Comparison of ENCODE assay signal across 1 cellular context in the genomic region with DNA sequence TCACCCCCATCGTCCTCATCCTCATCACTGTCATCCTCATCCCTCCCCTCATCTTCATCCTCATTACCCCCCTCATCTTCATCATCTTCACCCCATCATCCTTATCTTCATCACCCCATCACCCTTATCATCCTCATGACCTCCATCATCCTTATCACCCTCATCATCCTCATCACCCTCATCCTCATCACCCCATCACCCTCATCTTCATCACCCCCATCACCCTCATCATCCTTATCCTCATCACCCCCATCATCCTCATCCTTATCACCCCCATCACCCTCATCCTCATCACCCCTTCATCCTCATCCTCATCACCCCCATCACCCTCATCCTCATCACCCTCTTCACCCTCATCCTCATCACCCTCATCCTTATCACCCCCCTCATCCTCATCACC.
A peak's percentile ranks its signal among the peaks of the same experiment; 100 is the strongest.
TF ChIP-seq lines count a peak whose summit lies in the region.

No MANE protein-coding gene starts in this region.

TF ChIP-seq in HEK293, 187 proteins besides CTCF, POLR2A, EP300 and RAD21:
- TF ChIP-seq, protein P1, sequence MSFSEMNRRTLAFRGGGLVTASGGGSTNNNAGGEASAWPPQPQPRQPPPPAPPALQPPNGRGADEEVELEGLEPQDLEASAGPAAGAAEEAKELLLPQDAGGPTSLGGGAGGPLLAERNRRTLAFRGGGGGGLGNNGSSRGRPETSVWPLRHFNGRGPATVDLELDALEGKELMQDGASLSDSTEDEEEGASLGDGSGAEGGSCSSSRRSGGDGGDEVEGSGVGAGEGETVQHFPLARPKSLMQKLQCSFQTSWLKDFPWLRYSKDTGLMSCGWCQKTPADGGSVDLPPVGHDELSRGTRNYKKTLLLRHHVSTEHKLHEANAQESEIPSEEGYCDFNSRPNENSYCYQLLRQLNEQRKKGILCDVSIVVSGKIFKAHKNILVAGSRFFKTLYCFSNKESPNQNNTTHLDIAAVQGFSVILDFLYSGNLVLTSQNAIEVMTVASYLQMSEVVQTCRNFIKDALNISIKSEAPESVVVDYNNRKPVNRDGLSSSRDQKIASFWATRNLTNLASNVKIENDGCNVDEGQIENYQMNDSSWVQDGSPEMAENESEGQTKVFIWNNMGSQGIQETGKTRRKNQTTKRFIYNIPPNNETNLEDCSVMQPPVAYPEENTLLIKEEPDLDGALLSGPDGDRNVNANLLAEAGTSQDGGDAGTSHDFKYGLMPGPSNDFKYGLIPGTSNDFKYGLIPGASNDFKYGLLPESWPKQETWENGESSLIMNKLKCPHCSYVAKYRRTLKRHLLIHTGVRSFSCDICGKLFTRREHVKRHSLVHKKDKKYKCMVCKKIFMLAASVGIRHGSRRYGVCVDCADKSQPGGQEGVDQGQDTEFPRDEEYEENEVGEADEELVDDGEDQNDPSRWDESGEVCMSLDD (tag by site-specific recombination; IDR thresholded peaks at IDR 0.05) = peak; percentile 67; the same call in 1 of the 2 replicates
- TF ChIP-seq, protein P2, sequence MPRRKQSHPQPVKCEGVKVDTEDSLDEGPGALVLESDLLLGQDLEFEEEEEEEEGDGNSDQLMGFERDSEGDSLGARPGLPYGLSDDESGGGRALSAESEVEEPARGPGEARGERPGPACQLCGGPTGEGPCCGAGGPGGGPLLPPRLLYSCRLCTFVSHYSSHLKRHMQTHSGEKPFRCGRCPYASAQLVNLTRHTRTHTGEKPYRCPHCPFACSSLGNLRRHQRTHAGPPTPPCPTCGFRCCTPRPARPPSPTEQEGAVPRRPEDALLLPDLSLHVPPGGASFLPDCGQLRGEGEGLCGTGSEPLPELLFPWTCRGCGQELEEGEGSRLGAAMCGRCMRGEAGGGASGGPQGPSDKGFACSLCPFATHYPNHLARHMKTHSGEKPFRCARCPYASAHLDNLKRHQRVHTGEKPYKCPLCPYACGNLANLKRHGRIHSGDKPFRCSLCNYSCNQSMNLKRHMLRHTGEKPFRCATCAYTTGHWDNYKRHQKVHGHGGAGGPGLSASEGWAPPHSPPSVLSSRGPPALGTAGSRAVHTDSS (tag by site-specific recombination; IDR thresholded peaks at IDR 0.05) = peak; percentile 93
